In genomic region chr12:41899577-41899976, GRCh38 we compare ENCODE assay signal across 7 cellular contexts.
"Had no signal": no experiment of that assay in that cellular context is flagged by ENCODE, and none has a peak within 500 bp of the region (broad histone marks: within the 10 kb centered on the region; RNA-seq: fewer than 3 reads in every experiment).

No MANE protein-coding gene starts in this region.

- DNase-seq: GDM1, GF-D8 had no signal

- ATAC-seq: GM12878 had no signal

- H3K4me3 ChIP-seq: GM12878 had no signal

- FAIRE-seq: G401.6, GM12878, GM12891, GM18507, GM19239 had no signal
